Comparison of ENCODE assay signal across 27 cellular contexts in genomic region chr12:28755027-28755426, GRCh38.
"Had no signal": no experiment of that assay in that cellular context is flagged by ENCODE, and none has a peak within 500 bp of the region (broad histone marks: within the 10 kb centered on the region; RNA-seq: fewer than 3 reads in every experiment).

No MANE protein-coding gene starts in this region.

- H3K4me1 ChIP-seq: stomach, suprapubic skin, testis, thyroid gland, tibial artery, transverse colon, upper lobe of left lung, upper lobe of right lung, uterus, vagina had no signal

- H3K4me3 ChIP-seq: stomach, suprapubic skin, testis, thoracic aorta, thyroid gland, tibial artery, tibial nerve, transverse colon, upper lobe of left lung, upper lobe of right lung, uterus, vagina had no signal

- H3K27ac ChIP-seq: stomach, suprapubic skin, testis, thoracic aorta, thyroid gland, tibial artery, tibial nerve, transverse colon, upper lobe of left lung, upper lobe of right lung, uterus, vagina had no signal

- FAIRE-seq: urothelium cell line had no signal

- H3K9me3 ChIP-seq: suprapubic skin, testis, thoracic aorta, thyroid gland, tibial artery, transverse colon, upper lobe of left lung, upper lobe of right lung, uterus, vagina had no signal

- H3K36me3 ChIP-seq: stomach, suprapubic skin, thoracic aorta, thyroid gland, tibial artery, tibial nerve, transverse colon, upper lobe of left lung, upper lobe of right lung, uterus, vagina had no signal

- DNase-seq: stimulated activated CD4-positive, alpha-beta T cell treated with anti-CD3 and anti-CD28 coated beads, Interleukin-2, amount 100 ng/mL, for 48 hours; stimulated activated CD4-positive, alpha-beta T cell treated with anti-CD3 and anti-CD28 coated beads, Interleukin-4, amount 100 ng/mL, for 1 hour; stimulated activated CD4-positive, alpha-beta T cell treated with anti-CD3 and anti-CD28 coated beads, Interleukin-4, amount 100 ng/mL, for 24 hours; stimulated activated CD4-positive, alpha-beta T cell treated with anti-CD3 and anti-CD28 coated beads, Interleukin-4, amount 100 ng/mL, for 4 hours; stimulated activated CD8-positive, alpha-beta memory T cell treated with anti-CD3 and anti-CD28 coated beads, Interleukin-4, amount 100 ng/mL, for 48 hours; stimulated activated naive B cell treated with anti-CD40 and anti-IgM and Interleukin-4, amounts not matched to agents 10 μg/mL and 1 μg/mL and 100 μg/mL, for 72 hours; stimulated activated naive CD4-positive, alpha-beta T cell; stimulated activated naive CD4-positive, alpha-beta T cell treated with Interleukin-2 at 50 U/mL for 16 hours; stimulated activated naive CD8-positive, alpha-beta T cell treated with anti-CD3 and anti-CD28 coated beads, Interleukin-15, amount 100 ng/mL, for 72 hours; stimulated activated naive CD8-positive, alpha-beta T cell treated with anti-CD3 and anti-CD28 coated beads, Interleukin-15, Interleukin-2, amounts not matched to agents 100 U/mL and 50 U/mL, for 24 hours; stomach; substantia nigra; testis; thyroid gland; tibial artery; transverse colon; trophoblast cell; upper lobe of right lung; uterus had no signal

- ATAC-seq: stimulated activated effector memory CD8-positive, alpha-beta T cell treated with anti-CD3 and anti-CD28 coated beads, Interleukin-12 subunit alpha, Interleukin-12 subunit beta, amount 100 ng/mL, for 72 hours; stimulated activated memory B cell treated with anti-CD40 and anti-IgM and Interleukin-4, amounts not matched to agents 10 μg/mL and 1 μg/mL and 100 μg/mL, for 72 hours; stimulated activated naive B cell treated with anti-CD40 and anti-IgM and Interleukin-4, amounts not matched to agents 10 μg/mL and 1 μg/mL and 100 μg/mL, for 72 hours; stimulated activated naive CD8-positive, alpha-beta T cell treated with anti-CD3 and anti-CD28 coated beads, Interleukin-15, amount 100 ng/mL, for 72 hours; stimulated activated naive CD8-positive, alpha-beta T cell treated with anti-CD3 and anti-CD28 coated beads, Interleukin-15, Interleukin-2, amounts not matched to agents 100 U/mL and 50 U/mL, for 24 hours; upper lobe of right lung had no signal
